Comparison of ENCODE assay signal across 1 cellular context in genomic region chr2:70977605-70978205, GRCh38.
A peak's percentile ranks its signal among the peaks of the same experiment; 100 is the strongest.
TF ChIP-seq lines count a peak whose summit lies in the region.

No MANE protein-coding gene starts in this region.

TF ChIP-seq in K562, 482 proteins besides CTCF, POLR2A, EP300 and RAD21:
- TF ChIP-seq ATF1 (CRISPR knock-in tag; IDR thresholded peaks at IDR 0.05) (no peak), ATF1 (tag; IDR thresholded peaks at IDR 0.05) (0 out of 2 replicates have a peak, but pooled peaks have one; percentile 3), ATF4 (CRISPR knock-in tag; IDR thresholded peaks at IDR 0.05) (no peak), E2F1 (CRISPR knock-in tag; IDR thresholded peaks at IDR 0.05) (no peak), TSHZ1 (CRISPR knock-in tag; IDR thresholded peaks at IDR 0.05) (no peak), TFAP4 (CRISPR knock-in tag; IDR thresholded peaks at IDR 0.05; ENCODE audit: borderline replicate concordance) (peak; percentile 5; the same call in 1 of the 2 replicates), CEBPG (CRISPR knock-in tag; IDR thresholded peaks at IDR 0.05) (no peak), CEBPG (tag; conservative IDR thresholded peaks at IDR 0.05 in 1 of 2, IDR thresholded peaks at IDR 0.05 in 1 of 2) (peak in 1 of 2 experiments; percentile 65; a peak in 2 of 4 replicates), ARID3B (CRISPR knock-in tag; IDR thresholded peaks at IDR 0.05; ENCODE audit: borderline replicate concordance) (no peak), CEBPB (tag; IDR thresholded peaks at IDR 0.05) (peak; percentile 71)
